In the genomic region with DNA sequence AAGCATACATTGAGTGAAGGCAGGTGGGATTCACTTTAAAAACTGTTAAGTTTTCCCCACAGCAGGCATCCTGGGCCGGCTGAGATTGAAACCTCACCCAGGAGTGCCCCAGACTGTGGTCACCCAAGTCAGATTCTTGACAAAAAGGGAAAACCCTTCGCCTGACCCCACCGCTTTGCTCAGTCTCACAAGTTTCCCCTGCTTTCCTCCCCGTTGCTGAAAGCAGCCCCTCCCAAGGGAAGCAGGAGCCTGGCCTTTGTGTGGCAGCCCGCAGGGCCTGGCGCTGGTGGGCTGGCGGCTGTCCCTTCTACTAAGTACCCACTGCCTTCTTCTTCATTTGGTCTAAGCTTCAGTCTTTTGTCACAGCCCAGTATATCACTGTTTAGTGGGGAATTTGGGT, we compare ENCODE assay signal across 21 cellular contexts. TPM values are rescaled to one million over a fixed set of nuclear protein-coding genes. Genes with fewer than 3 reads are reported as not detected.
DNase-seq lines count a peak whose midpoint lies in the region; ATAC-seq lines count a peak whose summit lies in the region.
"Had no signal": no experiment of that assay in that cellular context is flagged by ENCODE, and none has a peak within 500 bp of the region (broad histone marks: within the 10 kb centered on the region; RNA-seq: fewer than 3 reads in every experiment).

No MANE protein-coding gene starts in this region.

- H3K4me1 Mint-ChIP-seq in naive thymus-derived CD4-positive, alpha-beta T cell = peaks cover 0 to 8% (median 0%) of the 10 kb centered on the region in 7 donors
- H3K4me1 Mint-ChIP-seq: B cell had no signal

- no peak overlapping the region for H3K27ac Mint-ChIP-seq in naive thymus-derived CD4-positive, alpha-beta T cell
- H3K27ac Mint-ChIP-seq: activated CD4-positive, alpha-beta T cell treated with anti-CD3 and anti-CD28 coated beads, Interleukin-2, amount 10 ng/mL, durations not matched to agents 24 days and 14 days; B cell; nephron progenitor cell had no signal

- H3K4me3 ChIP-seq in naive thymus-derived CD4-positive, alpha-beta T cell (ENCODE audit: low read length) = no peak overlapping the region
- H3K4me3 ChIP-seq: esophagus muscularis mucosa, spleen had no signal

- no peak overlapping the region for H3K4me3 Mint-ChIP-seq in naive thymus-derived CD4-positive, alpha-beta T cell
- H3K4me3 Mint-ChIP-seq: activated CD4-positive, alpha-beta T cell treated with anti-CD3 and anti-CD28 coated beads, Interleukin-2, amount 10 ng/mL, durations not matched to agents 24 days and 14 days; B cell; nephron progenitor cell had no signal

- H3K9me3 ChIP-seq in naive thymus-derived CD4-positive, alpha-beta T cell (ENCODE audit: control insufficient read depth in 2 of 3, low read length in 3 of 3) = no peaks in the 10 kb centered on the region
- H3K9me3 ChIP-seq: esophagus muscularis mucosa, spleen had no signal

- peaks cover 0 to 2% (median 0%) of the 10 kb centered on the region in 5 donors for H3K36me3 Mint-ChIP-seq in naive thymus-derived CD4-positive, alpha-beta T cell

- peaks cover 0 to 2% (median 0%) of the 10 kb centered on the region in 11 donors for H3K9me3 Mint-ChIP-seq in naive thymus-derived CD4-positive, alpha-beta T cell
- H3K9me3 Mint-ChIP-seq: activated CD4-positive, alpha-beta T cell treated with anti-CD3 and anti-CD28 coated beads, Interleukin-2, amount 10 ng/mL, durations not matched to agents 24 days and 14 days had no signal

- POLR2A ChIA-PET in naive thymus-derived CD4-positive, alpha-beta T cell (lab: Charles Lee) = no interaction called here

- DNase-seq in NCI-H1417 (lab: John Stamatoyannopoulos, UW) (peak in 2 of 3 experiments; percentile 19 to 49), NCI-H1417 treated with DMSO at 0.1 percent for 48 hours (lab: John Stamatoyannopoulos, UW) (no peak), C1 segment of cervical spinal cord (lab: John Stamatoyannopoulos, UW) (no peak)
- no peak for DNase-seq in activated CD4-positive, alpha-beta T cell treated with anti-CD3 and anti-CD28 coated beads for 1 hour
- no peak for DNase-seq in naive thymus-derived CD4-positive, alpha-beta T cell
- DNase-seq: activated CD4-positive, alpha-beta T cell treated with anti-CD3 and anti-CD28 coated beads, Interleukin-2, amount 10 ng/mL, durations not matched to agents 24 days and 14 days; activated CD8-positive, alpha-beta memory T cell treated with anti-CD3 and anti-CD28 coated beads, Interleukin-2, amount 50 U/mL, for 48 hours; activated gamma-delta T cell; amniotic stem cell; central memory CD4-positive, alpha-beta T cell; left colon; NCI-H1436; nephron progenitor cell; spleen had no signal

- peaks cover 8 to 23% (median 17%) of the 10 kb centered on the region in 5 donors for H3K27me3 Mint-ChIP-seq in naive thymus-derived CD4-positive, alpha-beta T cell

- CTCF ChIA-PET in naive thymus-derived CD4-positive, alpha-beta T cell (lab: Charles Lee) = no interaction called here

- intact Hi-C loops in naive thymus-derived CD4-positive, alpha-beta T cell (cut with micrococcal nuclease) = no loop called here

- H3K4me1 ChIP-seq in naive thymus-derived CD4-positive, alpha-beta T cell (ENCODE audit: control insufficient read depth in 2 of 2, insufficient read depth in 2 of 2, low read length in 2 of 2) = no peaks in the 10 kb centered on the region
- H3K4me1 ChIP-seq: esophagus muscularis mucosa, spleen had no signal

- no peaks in the 10 kb centered on the region for H3K27me3 ChIP-seq in naive thymus-derived CD4-positive, alpha-beta T cell (ENCODE audit: control insufficient read depth in 2 of 2, insufficient read depth in 2 of 2, low read length in 2 of 2)

- no peak overlapping the region for H3K27ac ChIP-seq in naive thymus-derived CD4-positive, alpha-beta T cell (ENCODE audit: low read depth, low read length)
- H3K27ac ChIP-seq: 22Rv1, esophagus muscularis mucosa, spleen had no signal

- peak; percentile 78 for ATAC-seq in HG02588 (IDR thresholded peaks at IDR 0.05; ENCODE audit: unreplicated experiment)
- peak; percentile 81 for ATAC-seq in HG03432 (IDR thresholded peaks at IDR 0.05; ENCODE audit: unreplicated experiment)
- no peak for ATAC-seq in naive thymus-derived CD4-positive, alpha-beta T cell
- no peak for ATAC-seq in GM18868 (IDR thresholded peaks at IDR 0.05; ENCODE audit: unreplicated experiment)
- ATAC-seq: left colon had no signal

- no peaks in the 10 kb centered on the region for H3K36me3 ChIP-seq in naive thymus-derived CD4-positive, alpha-beta T cell (ENCODE audit: control insufficient read depth in 2 of 3, insufficient read depth in 3 of 3, low read length in 3 of 3)
- H3K36me3 ChIP-seq: esophagus muscularis mucosa, spleen had no signal

RNA-seq across cellular contexts. Expression of a gene that starts 16.0 kb away (rescaled TPM):
- total RNA-seq in naive thymus-derived CD4-positive, alpha-beta T cell = 1 to 10 TPM in 2 of 5 experiments, under 1 TPM in 2, not detected in 1; 0.81 to 2.1 (median 0.99) TPM
- under 1 TPM in 1 of 2 donors, not detected in 1; 0.66 TPM for polyA plus RNA-seq in naive thymus-derived CD4-positive, alpha-beta T cell
- total RNA-seq: mesenteric fat pad had no signal

Comparison
In these comparisons a context has a peak if more than half of its experiments do, and no peak if none do; other contexts are left out.
1. DNase-seq: peak in NCI-H1417 (2 of 3); none in NCI-H1417 treated with DMSO at 0.1 percent for 48 hours (single experiment), C1 segment of cervical spinal cord (0 of 14), activated CD4-positive, alpha-beta T cell treated with anti-CD3 and anti-CD28 coated beads for 1 hour (single experiment) and naive thymus-derived CD4-positive, alpha-beta T cell (0 of 9).
2. ATAC-seq: peak in HG02588 (single experiment) and HG03432 (single experiment); none in naive thymus-derived CD4-positive, alpha-beta T cell (single experiment) and GM18868 (single experiment).